37 cellular contexts compared by ENCODE assay signal in genomic region chr2:183837157-183837556, GRCh38.
"Had no signal": no experiment of that assay in that cellular context is flagged by ENCODE, and none has a peak within 500 bp of the region (broad histone marks: within the 10 kb centered on the region; RNA-seq: fewer than 3 reads in every experiment).

No MANE protein-coding gene starts in this region.

- H3K4me1 Mint-ChIP-seq: activated B cell treated with CpG ODN at 0.5 μM for 24 hours; activated CD4-positive, alpha-beta T cell treated with anti-CD3 and anti-CD28 coated beads, Interleukin-2, amount 10 ng/mL, durations not matched to agents 24 days and 14 days; activated naive CD8-positive, alpha-beta T cell treated with anti-CD3 and anti-CD28 coated beads for 36 hours; activated T-helper 17 cell treated with anti-CD3 and anti-CD28 coated beads, Interleukin-2, amount 50 U/mL, for 72 hours had no signal

- DNase-seq: activated B cell treated with CpG ODN at 0.5 μM for 24 hours; activated CD4-positive, alpha-beta memory T cell treated with anti-CD3 and anti-CD28 coated beads for 36 hours; activated CD4-positive, alpha-beta T cell treated with anti-CD3 and anti-CD28 coated beads for 4 hours; activated CD4-positive, alpha-beta T cell treated with anti-CD3 and anti-CD28 coated beads, Interleukin-2, amount 10 ng/mL, durations not matched to agents 24 days and 14 days; activated CD4-positive, alpha-beta T cell treated with anti-CD3 and anti-CD28 coated beads, Interleukin-2, amount 50 U/mL, for 1 hour; activated CD4-positive, alpha-beta T cell treated with anti-CD3 and anti-CD28 coated beads, Interleukin-2, amount 50 U/mL, for 4 hours; activated CD4-positive, CD25-positive, alpha-beta regulatory T cell treated with anti-CD3 and anti-CD28 coated beads, Interleukin-2, amount 50 U/mL, for 72 hours; activated CD8-positive, alpha-beta memory T cell treated with anti-CD3 and anti-CD28 coated beads, Interleukin-2, amount 50 U/mL, for 4 hours; activated CD8-positive, alpha-beta T cell treated with anti-CD3 and anti-CD28 coated beads for 36 hours; activated effector memory CD4-positive, alpha-beta T cell treated with anti-CD3 and anti-CD28 coated beads, Interleukin-2, amount 50 U/mL, for 16 hours; activated gamma-delta T cell treated with Interleukin-2 at 50 U/mL for 16 hours; activated naive CD4-positive, alpha-beta T cell; activated naive CD4-positive, alpha-beta T cell treated with anti-CD3 and anti-CD28 coated beads for 36 hours; activated naive CD4-positive, alpha-beta T cell treated with anti-CD3 and anti-CD28 coated beads, Interleukin-2, amount 50 U/mL, for 16 hours; activated naive CD8-positive, alpha-beta T cell treated with anti-CD3 and anti-CD28 coated beads for 36 hours; activated T-cell treated with anti-CD3 and anti-CD28 coated beads for 4 hours; activated T-cell treated with anti-CD3 and anti-CD28 coated beads, Interleukin-2, amount 50 U/mL, for 1 hour; activated T-cell treated with anti-CD3 and anti-CD28 coated beads, Interleukin-2, amount 50 U/mL, for 4 hours; activated T-cell treated with anti-CD3 and anti-CD28 coated beads, Interleukin-2, amount 50 U/mL, for 72 hours; adrenal gland; amniotic stem cell; aorta; body of pancreas; brain microvascular endothelial cell; central memory CD4-positive, alpha-beta T cell; T-helper 1 cell; T-helper 2 cell; T-helper 9 cell had no signal

- H3K9me3 Mint-ChIP-seq: activated B cell treated with CpG ODN at 0.5 μM for 24 hours; activated CD4-positive, alpha-beta T cell treated with anti-CD3 and anti-CD28 coated beads, Interleukin-2, amount 10 ng/mL, durations not matched to agents 24 days and 14 days; activated naive CD8-positive, alpha-beta T cell treated with anti-CD3 and anti-CD28 coated beads for 36 hours had no signal

- H3K9me3 ChIP-seq: adrenal gland, body of pancreas, breast epithelium had no signal

- H3K4me3 ChIP-seq: adrenal gland, body of pancreas, breast epithelium had no signal

- FAIRE-seq: astrocyte, TTC549 had no signal

- H3K27ac Mint-ChIP-seq: activated B cell treated with CpG ODN at 0.5 μM for 24 hours; activated CD4-positive, alpha-beta memory T cell treated with anti-CD3 and anti-CD28 coated beads for 36 hours; activated CD4-positive, alpha-beta T cell treated with anti-CD3 and anti-CD28 coated beads, Interleukin-2, amount 10 ng/mL, durations not matched to agents 24 days and 14 days; activated CD8-positive, alpha-beta T cell treated with anti-CD3 and anti-CD28 coated beads for 36 hours; activated naive CD4-positive, alpha-beta T cell treated with anti-CD3 and anti-CD28 coated beads for 36 hours; activated naive CD4-positive, alpha-beta T cell treated with anti-CD3 and anti-CD28 coated beads, Interleukin-2, amount 50 U/mL, for 72 hours; activated naive CD8-positive, alpha-beta T cell treated with anti-CD3 and anti-CD28 coated beads for 36 hours; activated T-cell treated with anti-CD3 and anti-CD28 coated beads, Interleukin-2, amount 50 U/mL, for 72 hours; activated T-helper 1 cell treated with anti-CD3 and anti-CD28 coated beads, Interleukin-12 subunit alpha, Interleukin-12 subunit beta, Interleukin-2, Interleukin-4 antibody, amounts not matched to agents 30 ng/mL and 10 ng/mL and 1 ng/mL, durations not matched to agents 14 hours and 24 hours and 36 hours; activated T-helper 17 cell treated with anti-CD3 and anti-CD28 coated beads, Interleukin-2, amount 50 U/mL, for 72 hours; T-helper 1 cell treated with Interleukin-12 subunit alpha and Interleukin-12 subunit beta and Interleukin-4 antibody, amounts not matched to agents 30 μg/mL and 1 μg/mL, for 36 hours; T-helper 2 cell treated with Interferon-gamma antibody and Interleukin-4, amounts not matched to agents 5 μg/mL and 100 μg/mL, for 36 hours had no signal

- H3K4me1 ChIP-seq: adrenal gland, body of pancreas, breast epithelium had no signal

- H3K27me3 Mint-ChIP-seq: activated B cell treated with CpG ODN at 0.5 μM for 24 hours; activated CD4-positive, alpha-beta memory T cell treated with anti-CD3 and anti-CD28 coated beads for 36 hours; activated CD4-positive, alpha-beta T cell treated with anti-CD3 and anti-CD28 coated beads, Interleukin-2, amount 10 ng/mL, durations not matched to agents 24 days and 14 days; activated CD8-positive, alpha-beta T cell treated with anti-CD3 and anti-CD28 coated beads for 36 hours; activated naive CD8-positive, alpha-beta T cell treated with anti-CD3 and anti-CD28 coated beads for 36 hours; activated T-helper 17 cell treated with anti-CD3 and anti-CD28 coated beads, Interleukin-2, amount 50 U/mL, for 72 hours had no signal

- ATAC-seq: activated CD8-positive, alpha-beta T cell treated with anti-CD3 and anti-CD28 coated beads for 36 hours; activated naive CD4-positive, alpha-beta T cell treated with anti-CD3 and anti-CD28 coated beads, Interleukin-2, amount 50 U/mL, for 72 hours; activated T-cell treated with anti-CD3 and anti-CD28 coated beads, Interleukin-2, amount 50 U/mL, for 4 hours; activated T-cell treated with anti-CD3 and anti-CD28 coated beads, Interleukin-2, amount 50 U/mL, for 72 hours; activated T-helper 17 cell treated with anti-CD3 and anti-CD28 coated beads, Interleukin-2, amount 50 U/mL, for 72 hours; body of pancreas had no signal

- H3K27ac ChIP-seq: adrenal gland, body of pancreas, brain microvascular endothelial cell, breast epithelium, VCaP had no signal

- H3K4me3 Mint-ChIP-seq: activated B cell treated with CpG ODN at 0.5 μM for 24 hours; activated CD4-positive, alpha-beta memory T cell treated with anti-CD3 and anti-CD28 coated beads for 36 hours; activated CD4-positive, alpha-beta T cell treated with anti-CD3 and anti-CD28 coated beads, Interleukin-2, amount 10 ng/mL, durations not matched to agents 24 days and 14 days; activated CD8-positive, alpha-beta T cell treated with anti-CD3 and anti-CD28 coated beads for 36 hours; activated naive CD4-positive, alpha-beta T cell treated with anti-CD3 and anti-CD28 coated beads for 36 hours; activated naive CD8-positive, alpha-beta T cell treated with anti-CD3 and anti-CD28 coated beads for 36 hours; activated T-cell treated with anti-CD3 and anti-CD28 coated beads, Interleukin-2, amount 50 U/mL, for 4 hours; activated T-cell treated with anti-CD3 and anti-CD28 coated beads, Interleukin-2, amount 50 U/mL, for 72 hours; activated T-helper 1 cell treated with anti-CD3 and anti-CD28 coated beads, Interleukin-12 subunit alpha, Interleukin-12 subunit beta, Interleukin-2, Interleukin-4 antibody, amounts not matched to agents 30 ng/mL and 10 ng/mL and 1 ng/mL, durations not matched to agents 14 hours and 24 hours and 36 hours; activated T-helper 17 cell treated with anti-CD3 and anti-CD28 coated beads, Interleukin-2, amount 50 U/mL, for 72 hours; T-helper 1 cell treated with Interleukin-12 subunit alpha and Interleukin-12 subunit beta and Interleukin-4 antibody, amounts not matched to agents 30 μg/mL and 1 μg/mL, for 36 hours; T-helper 2 cell treated with Interferon-gamma antibody and Interleukin-4, amounts not matched to agents 5 μg/mL and 100 μg/mL, for 36 hours had no signal

- H3K27me3 ChIP-seq: adrenal gland, body of pancreas, brain microvascular endothelial cell, breast epithelium had no signal

- H3K36me3 Mint-ChIP-seq: activated CD4-positive, alpha-beta memory T cell treated with anti-CD3 and anti-CD28 coated beads for 36 hours; activated naive CD8-positive, alpha-beta T cell treated with anti-CD3 and anti-CD28 coated beads for 36 hours had no signal

- H3K36me3 ChIP-seq: adrenal gland, brain microvascular endothelial cell, breast epithelium had no signal
